In the genomic region with DNA sequence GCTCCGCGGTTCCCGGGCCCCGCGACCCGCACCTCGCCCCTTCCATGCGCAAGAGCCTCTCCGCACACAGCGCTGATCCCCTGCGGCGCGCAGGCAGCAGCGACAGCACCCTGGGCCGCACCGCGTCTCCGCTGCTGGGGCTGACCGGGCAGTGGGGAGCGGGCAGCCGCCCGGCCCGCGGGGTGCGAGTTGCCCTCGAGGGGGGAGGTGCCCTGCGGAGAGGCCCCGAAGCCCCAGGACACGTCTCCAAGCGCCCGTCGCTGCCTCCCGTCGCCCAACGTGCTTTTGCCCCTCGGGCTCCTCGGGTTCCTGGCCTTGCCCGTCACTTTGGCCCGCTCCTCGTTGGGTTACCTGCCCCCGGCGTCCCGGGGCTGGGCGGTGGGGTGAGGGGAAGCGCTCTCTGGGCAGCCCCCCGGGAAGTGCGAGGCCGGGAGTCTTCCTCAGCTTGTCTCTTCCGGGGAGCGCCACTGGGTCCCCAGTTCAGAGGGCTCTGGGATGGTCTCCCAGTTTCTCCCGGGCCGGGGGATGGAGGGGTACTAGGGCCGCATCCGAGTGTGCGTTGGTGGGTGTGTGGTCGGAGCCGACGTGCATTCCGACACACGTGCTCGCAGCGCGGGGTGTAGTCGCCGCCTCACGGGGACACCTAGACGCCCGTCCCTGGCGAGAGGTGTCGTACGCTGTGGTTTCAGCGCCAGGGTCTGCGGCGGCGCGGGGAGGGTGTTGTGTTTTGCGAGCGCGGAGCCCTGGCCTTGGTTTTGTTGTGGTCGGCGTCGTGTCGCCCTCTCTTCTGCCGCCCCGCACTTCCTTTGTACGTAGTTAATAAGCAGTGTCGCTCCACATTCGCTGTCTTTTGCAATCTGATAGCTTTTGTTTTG, we compare ENCODE assay signal across 1 cellular context.
TF ChIP-seq lines count a peak whose summit lies in the region.

No MANE protein-coding gene starts in this region.

TF ChIP-seq in HepG2, 621 proteins besides CTCF, POLR2A, EP300 and RAD21 (continued from another document and continues in another):
- TF ChIP-seq HOMEZ (CRISPR knock-in tag; IDR thresholded peaks at IDR 0.05; ENCODE audit: low read depth) (no peak), ZNF546 (CRISPR knock-in tag; conservative IDR thresholded peaks at IDR 0.05) (peak; percentile 59; the same call in 1 of the 2 replicates), ZBTB20 (CRISPR knock-in tag; IDR thresholded peaks at IDR 0.05; ENCODE audit: borderline replicate concordance, low read depth) (peak; percentile 18; the same call in 1 of the 2 replicates), ZNF709 (CRISPR knock-in tag; IDR thresholded peaks at IDR 0.05) (0 out of 2 replicates have a peak, but pooled peaks have one; percentile 74), CCAR2 (optimal IDR thresholded peaks at IDR 0.05; ENCODE audit: low read depth, low read length) (no peak), TAF1 (CRISPR knock-in tag; IDR thresholded peaks at IDR 0.05) (peak; percentile 77), NBN (conservative IDR thresholded peaks at IDR 0.05) (no peak), ZNF263 (CRISPR knock-in tag; IDR thresholded peaks at IDR 0.05) (0 out of 2 replicates have a peak, but pooled peaks have one; percentile 16), MTA1 (CRISPR knock-in tag; IDR thresholded peaks at IDR 0.05; ENCODE audit: borderline replicate concordance) (no peak), ZNF207 (IDR thresholded peaks at IDR 0.05; ENCODE audit: borderline replicate concordance) (no peak), PPARG (CRISPR knock-in tag; conservative IDR thresholded peaks at IDR 0.05) (no peak), NFKB2 (CRISPR knock-in tag; IDR thresholded peaks at IDR 0.05; ENCODE audit: borderline replicate concordance) (peak; percentile 48; the same call in 1 of the 2 replicates), HMG20A (CRISPR knock-in tag; IDR thresholded peaks at IDR 0.05; ENCODE audit: borderline replicate concordance) (0 out of 2 replicates have a peak, but pooled peaks have one; percentile 18), MYC (CRISPR knock-in tag; IDR thresholded peaks at IDR 0.05; ENCODE audit: borderline replicate concordance) (peak; percentile 70; the same call in 1 of the 2 replicates), ISL2 (CRISPR knock-in tag; IDR thresholded peaks at IDR 0.05) (no peak), CEBPZ (IDR thresholded peaks at IDR 0.05; ENCODE audit: low read length) (no peak), RXRA (CRISPR knock-in tag; IDR thresholded peaks at IDR 0.05) (0 out of 2 replicates have a peak, but pooled peaks have one; percentile 22), MIER2 (CRISPR knock-in tag; IDR thresholded peaks at IDR 0.05) (no peak), JUND (CRISPR knock-in tag; IDR thresholded peaks at IDR 0.05) (peak; percentile 50; the same call in 1 of the 2 replicates), MEIS1 (CRISPR knock-in tag; IDR thresholded peaks at IDR 0.05; ENCODE audit: borderline replicate concordance) (peak; percentile 37; the same call in 1 of the 2 replicates), ATF7-NPFF (CRISPR knock-in tag; IDR thresholded peaks at IDR 0.05; ENCODE audit: low read depth) (peak; percentile 19; the same call in 1 of the 2 replicates), MATR3 (CRISPR knock-in tag; IDR thresholded peaks at IDR 0.05) (no peak), ZNF703 (CRISPR knock-in tag; IDR thresholded peaks at IDR 0.05; ENCODE audit: borderline replicate concordance) (no peak), ZNF337 (CRISPR knock-in tag; IDR thresholded peaks at IDR 0.05; ENCODE audit: borderline replicate concordance, low read depth) (peak; percentile 59; the same call in 1 of the 2 replicates), FOXA1 (IDR thresholded peaks at IDR 0.05) (no peak), FOXA1 (CRISPR knock-in tag; IDR thresholded peaks at IDR 0.05) (no peak), PLRG1 (conservative IDR thresholded peaks at IDR 0.05) (no peak), JUNB (CRISPR knock-in tag; IDR thresholded peaks at IDR 0.05; ENCODE audit: borderline replicate concordance) (0 out of 2 replicates have a peak, but pooled peaks have one; percentile 34), PREB (CRISPR knock-in tag; IDR thresholded peaks at IDR 0.05) (no peak), ZNF768 (CRISPR knock-in tag; IDR thresholded peaks at IDR 0.05) (no peak), CHD4 (IDR thresholded peaks at IDR 0.05; ENCODE audit: borderline replicate concordance, low read length) (no peak)
- TF ChIP-seq, protein P1, sequence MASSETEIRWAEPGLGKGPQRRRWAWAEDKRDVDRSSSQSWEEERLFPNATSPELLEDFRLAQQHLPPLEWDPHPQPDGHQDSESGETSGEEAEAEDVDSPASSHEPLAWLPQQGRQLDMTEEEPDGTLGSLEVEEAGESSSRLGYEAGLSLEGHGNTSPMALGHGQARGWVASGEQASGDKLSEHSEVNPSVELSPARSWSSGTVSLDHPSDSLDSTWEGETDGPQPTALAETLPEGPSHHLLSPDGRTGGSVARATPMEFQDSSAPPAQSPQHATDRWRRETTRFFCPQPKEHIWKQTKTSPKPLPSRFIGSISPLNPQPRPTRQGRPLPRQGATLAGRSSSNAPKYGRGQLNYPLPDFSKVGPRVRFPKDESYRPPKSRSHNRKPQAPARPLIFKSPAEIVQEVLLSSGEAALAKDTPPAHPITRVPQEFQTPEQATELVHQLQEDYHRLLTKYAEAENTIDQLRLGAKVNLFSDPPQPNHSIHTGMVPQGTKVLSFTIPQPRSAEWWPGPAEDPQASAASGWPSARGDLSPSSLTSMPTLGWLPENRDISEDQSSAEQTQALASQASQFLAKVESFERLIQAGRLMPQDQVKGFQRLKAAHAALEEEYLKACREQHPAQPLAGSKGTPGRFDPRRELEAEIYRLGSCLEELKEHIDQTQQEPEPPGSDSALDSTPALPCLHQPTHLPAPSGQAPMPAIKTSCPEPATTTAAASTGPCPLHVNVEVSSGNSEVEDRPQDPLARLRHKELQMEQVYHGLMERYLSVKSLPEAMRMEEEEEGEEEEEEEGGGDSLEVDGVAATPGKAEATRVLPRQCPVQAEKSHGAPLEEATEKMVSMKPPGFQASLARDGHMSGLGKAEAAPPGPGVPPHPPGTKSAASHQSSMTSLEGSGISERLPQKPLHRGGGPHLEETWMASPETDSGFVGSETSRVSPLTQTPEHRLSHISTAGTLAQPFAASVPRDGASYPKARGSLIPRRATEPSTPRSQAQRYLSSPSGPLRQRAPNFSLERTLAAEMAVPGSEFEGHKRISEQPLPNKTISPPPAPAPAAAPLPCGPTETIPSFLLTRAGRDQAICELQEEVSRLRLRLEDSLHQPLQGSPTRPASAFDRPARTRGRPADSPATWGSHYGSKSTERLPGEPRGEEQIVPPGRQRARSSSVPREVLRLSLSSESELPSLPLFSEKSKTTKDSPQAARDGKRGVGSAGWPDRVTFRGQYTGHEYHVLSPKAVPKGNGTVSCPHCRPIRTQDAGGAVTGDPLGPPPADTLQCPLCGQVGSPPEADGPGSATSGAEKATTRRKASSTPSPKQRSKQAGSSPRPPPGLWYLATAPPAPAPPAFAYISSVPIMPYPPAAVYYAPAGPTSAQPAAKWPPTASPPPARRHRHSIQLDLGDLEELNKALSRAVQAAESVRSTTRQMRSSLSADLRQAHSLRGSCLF (CRISPR knock-in tag; IDR thresholded peaks at IDR 0.05; ENCODE audit: borderline replicate concordance), result no peak
- TF ChIP-seq, protein P2, sequence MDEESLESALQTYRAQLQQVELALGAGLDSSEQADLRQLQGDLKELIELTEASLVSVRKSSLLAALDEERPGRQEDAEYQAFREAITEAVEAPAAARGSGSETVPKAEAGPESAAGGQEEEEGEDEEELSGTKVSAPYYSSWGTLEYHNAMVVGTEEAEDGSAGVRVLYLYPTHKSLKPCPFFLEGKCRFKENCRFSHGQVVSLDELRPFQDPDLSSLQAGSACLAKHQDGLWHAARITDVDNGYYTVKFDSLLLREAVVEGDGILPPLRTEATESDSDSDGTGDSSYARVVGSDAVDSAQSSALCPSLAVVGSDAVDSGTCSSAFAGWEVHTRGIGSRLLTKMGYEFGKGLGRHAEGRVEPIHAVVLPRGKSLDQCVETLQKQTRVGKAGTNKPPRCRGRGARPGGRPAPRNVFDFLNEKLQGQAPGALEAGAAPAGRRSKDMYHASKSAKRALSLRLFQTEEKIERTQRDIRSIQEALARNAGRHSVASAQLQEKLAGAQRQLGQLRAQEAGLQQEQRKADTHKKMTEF (CRISPR knock-in tag; IDR thresholded peaks at IDR 0.05), result peak; percentile 37; the same call in 1 of the 2 replicates
- TF ChIP-seq, protein P3, sequence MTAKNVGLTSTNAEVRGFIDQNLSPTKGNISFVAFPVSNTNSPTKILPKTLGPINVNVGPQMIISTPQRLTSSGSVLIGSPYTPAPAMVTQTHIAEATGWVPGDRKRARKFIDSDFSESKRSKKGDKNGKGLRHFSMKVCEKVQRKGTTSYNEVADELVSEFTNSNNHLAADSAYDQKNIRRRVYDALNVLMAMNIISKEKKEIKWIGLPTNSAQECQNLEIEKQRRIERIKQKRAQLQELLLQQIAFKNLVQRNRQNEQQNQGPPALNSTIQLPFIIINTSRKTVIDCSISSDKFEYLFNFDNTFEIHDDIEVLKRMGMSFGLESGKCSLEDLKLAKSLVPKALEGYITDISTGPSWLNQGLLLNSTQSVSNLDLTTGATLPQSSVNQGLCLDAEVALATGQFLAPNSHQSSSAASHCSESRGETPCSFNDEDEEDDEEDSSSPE (CRISPR knock-in tag; IDR thresholded peaks at IDR 0.05), result peak; percentile 41; the same call in 1 of the 2 replicates
- TF ChIP-seq, protein P4, sequence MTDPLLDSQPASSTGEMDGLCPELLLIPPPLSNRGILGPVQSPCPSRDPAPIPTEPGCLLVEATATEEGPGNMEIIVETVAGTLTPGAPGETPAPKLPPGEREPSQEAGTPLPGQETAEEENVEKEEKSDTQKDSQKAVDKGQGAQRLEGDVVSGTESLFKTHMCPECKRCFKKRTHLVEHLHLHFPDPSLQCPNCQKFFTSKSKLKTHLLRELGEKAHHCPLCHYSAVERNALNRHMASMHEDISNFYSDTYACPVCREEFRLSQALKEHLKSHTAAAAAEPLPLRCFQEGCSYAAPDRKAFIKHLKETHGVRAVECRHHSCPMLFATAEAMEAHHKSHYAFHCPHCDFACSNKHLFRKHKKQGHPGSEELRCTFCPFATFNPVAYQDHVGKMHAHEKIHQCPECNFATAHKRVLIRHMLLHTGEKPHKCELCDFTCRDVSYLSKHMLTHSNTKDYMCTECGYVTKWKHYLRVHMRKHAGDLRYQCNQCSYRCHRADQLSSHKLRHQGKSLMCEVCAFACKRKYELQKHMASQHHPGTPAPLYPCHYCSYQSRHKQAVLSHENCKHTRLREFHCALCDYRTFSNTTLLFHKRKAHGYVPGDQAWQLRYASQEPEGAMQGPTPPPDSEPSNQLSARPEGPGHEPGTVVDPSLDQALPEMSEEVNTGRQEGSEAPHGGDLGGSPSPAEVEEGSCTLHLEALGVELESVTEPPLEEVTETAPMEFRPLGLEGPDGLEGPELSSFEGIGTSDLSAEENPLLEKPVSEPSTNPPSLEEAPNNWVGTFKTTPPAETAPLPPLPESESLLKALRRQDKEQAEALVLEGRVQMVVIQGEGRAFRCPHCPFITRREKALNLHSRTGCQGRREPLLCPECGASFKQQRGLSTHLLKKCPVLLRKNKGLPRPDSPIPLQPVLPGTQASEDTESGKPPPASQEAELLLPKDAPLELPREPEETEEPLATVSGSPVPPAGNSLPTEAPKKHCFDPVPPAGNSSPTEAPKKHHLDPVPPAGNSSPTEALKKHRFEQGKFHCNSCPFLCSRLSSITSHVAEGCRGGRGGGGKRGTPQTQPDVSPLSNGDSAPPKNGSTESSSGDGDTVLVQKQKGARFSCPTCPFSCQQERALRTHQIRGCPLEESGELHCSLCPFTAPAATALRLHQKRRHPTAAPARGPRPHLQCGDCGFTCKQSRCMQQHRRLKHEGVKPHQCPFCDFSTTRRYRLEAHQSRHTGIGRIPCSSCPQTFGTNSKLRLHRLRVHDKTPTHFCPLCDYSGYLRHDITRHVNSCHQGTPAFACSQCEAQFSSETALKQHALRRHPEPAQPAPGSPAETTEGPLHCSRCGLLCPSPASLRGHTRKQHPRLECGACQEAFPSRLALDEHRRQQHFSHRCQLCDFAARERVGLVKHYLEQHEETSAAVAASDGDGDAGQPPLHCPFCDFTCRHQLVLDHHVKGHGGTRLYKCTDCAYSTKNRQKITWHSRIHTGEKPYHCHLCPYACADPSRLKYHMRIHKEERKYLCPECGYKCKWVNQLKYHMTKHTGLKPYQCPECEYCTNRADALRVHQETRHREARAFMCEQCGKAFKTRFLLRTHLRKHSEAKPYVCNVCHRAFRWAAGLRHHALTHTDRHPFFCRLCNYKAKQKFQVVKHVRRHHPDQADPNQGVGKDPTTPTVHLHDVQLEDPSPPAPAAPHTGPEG (CRISPR knock-in tag; IDR thresholded peaks at IDR 0.05), result 0 out of 2 replicates have a peak, but pooled peaks have one; percentile 11
